In the genomic region with DNA sequence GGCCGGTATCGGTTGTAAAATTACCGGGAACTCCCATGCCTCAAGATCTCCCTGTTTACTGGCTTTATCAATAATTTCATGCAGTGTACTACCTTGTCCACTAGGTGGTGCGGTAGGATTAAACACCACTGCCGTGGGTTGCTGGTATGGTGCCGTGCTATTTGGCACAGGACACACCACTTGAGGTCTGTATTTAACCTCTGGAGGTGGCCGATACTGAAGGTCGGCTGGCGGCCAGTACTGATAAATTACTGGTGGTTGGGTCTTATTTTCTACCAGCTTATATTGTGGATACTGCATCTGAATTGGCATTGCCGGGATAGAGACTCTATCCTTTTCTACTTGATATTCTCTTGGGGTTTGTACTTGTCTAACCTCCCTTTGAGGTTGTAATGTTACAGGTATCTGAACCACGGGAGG, we compare ENCODE assay signal across 8 cellular contexts. TPM values are rescaled to one million over a fixed set of nuclear protein-coding genes. Genes with fewer than 3 reads are reported as not detected.
DNase-seq lines count a peak whose midpoint lies in the region; ATAC-seq and TF ChIP-seq lines count a peak whose summit lies in the region.

No MANE protein-coding gene starts in this region.

- H4K8ac ChIP-seq in neuronal stem cell (ENCODE audit: low read depth, low read length) = no peak overlapping the region

- H3K18ac ChIP-seq in neuronal stem cell (ENCODE audit: low read length) = no peak overlapping the region

- no peak overlapping the region for H3K4me3 Mint-ChIP-seq in activated T-helper 1 cell treated with anti-CD3 and anti-CD28 coated beads, Interleukin-12 subunit alpha, Interleukin-12 subunit beta, Interleukin-2, Interleukin-4 antibody, amounts not matched to agents 30 ng/mL and 10 ng/mL and 1 ng/mL, durations not matched to agents 14 hours and 24 hours and 36 hours

- H3K4me1 Mint-ChIP-seq in activated T-helper 1 cell treated with anti-CD3 and anti-CD28 coated beads, Interleukin-12 subunit alpha, Interleukin-12 subunit beta, Interleukin-2, Interleukin-4 antibody, amounts not matched to agents 30 ng/mL and 10 ng/mL and 1 ng/mL, durations not matched to agents 14 hours and 24 hours and 36 hours (ENCODE audit: low read depth) = peaks cover 19% of the 10 kb centered on the region

- H3K27me3 Mint-ChIP-seq in activated T-helper 1 cell treated with anti-CD3 and anti-CD28 coated beads, Interleukin-12 subunit alpha, Interleukin-12 subunit beta, Interleukin-2, Interleukin-4 antibody, amounts not matched to agents 30 ng/mL and 10 ng/mL and 1 ng/mL, durations not matched to agents 14 hours and 24 hours and 36 hours (ENCODE audit: insufficient read depth) = no peaks in the 10 kb centered on the region

- intact Hi-C loops in activated T-helper 1 cell treated with anti-CD3 and anti-CD28 coated beads, Interleukin-12 subunit alpha, Interleukin-12 subunit beta, Interleukin-2, Interleukin-4 antibody, amounts not matched to agents 30 ng/mL and 10 ng/mL and 1 ng/mL, durations not matched to agents 14 hours and 24 hours and 36 hours (cut with micrococcal nuclease) = loop anchor here (1.0 to 5.0 kb wide), 7 partner anchors 28 to 242 kb away; a partner anchor contains a TSS
- intact Hi-C loops in testis (cut with DNase I; ENCODE audit: low total_unique reads) = loop anchor here (10.0 kb wide), 1 partner anchor 243 kb away; no protein-coding TSS in a partner anchor

- H3K4me3 ChIP-seq in MG63 (no peak overlapping the region), fibroblast of the aortic adventitia (ENCODE audit: low read depth, low read length) (no peak overlapping the region), neuronal stem cell (ENCODE audit: low read length in 2 of 2) (no peak overlapping the region), testis (no peak overlapping the region)

- no peaks in the 10 kb centered on the region for H3K36me3 ChIP-seq in MG63
- H3K36me3 ChIP-seq in neuronal stem cell (replicated peaks in 1 of 2; ENCODE audit: control insufficient read depth in 2 of 2, insufficient read depth in 2 of 2, low read length in 2 of 2) = no peaks in the 10 kb centered on the region
- H3K36me3 ChIP-seq in testis (ENCODE audit: low read depth, missing control alignments) = no peaks in the 10 kb centered on the region

- H2BK120ac ChIP-seq in neuronal stem cell (ENCODE audit: low read depth, low read length) = no peak overlapping the region

- no peak overlapping the region for H3K27ac Mint-ChIP-seq in activated T-helper 1 cell treated with anti-CD3 and anti-CD28 coated beads, Interleukin-12 subunit alpha, Interleukin-12 subunit beta, Interleukin-2, Interleukin-4 antibody, amounts not matched to agents 30 ng/mL and 10 ng/mL and 1 ng/mL, durations not matched to agents 14 hours and 24 hours and 36 hours

- DNase-seq in AG20443 (ENCODE audit: low spot score) (peak; percentile 75), MG63 (peak; percentile 53), RKO (ENCODE audit: low spot score) (peak; percentile 88), fibroblast of the aortic adventitia (ENCODE audit: low read depth) (peak; percentile 91), neuronal stem cell (ENCODE audit: low spot score) (peak; percentile 83), testis (peak; percentile 90)
- DNase-seq in activated T-helper 1 cell treated with anti-CD3 and anti-CD28 coated beads, Interleukin-12 subunit alpha, Interleukin-12 subunit beta, Interleukin-2, Interleukin-4 antibody, amounts not matched to agents 30 ng/mL and 10 ng/mL and 1 ng/mL, durations not matched to agents 14 hours and 24 hours and 36 hours (ENCODE audit: low spot score) = peak; percentile 72

- H3K9me3 ChIP-seq in MG63 = no peaks in the 10 kb centered on the region
- no peaks in the 10 kb centered on the region for H3K9me3 ChIP-seq in neuronal stem cell (replicated peaks in 1 of 2; ENCODE audit: control insufficient read depth in 2 of 2, insufficient read depth in 1 of 2, low read depth in 1 of 2, low read length in 2 of 2)
- H3K9me3 ChIP-seq in testis = no peaks in the 10 kb centered on the region

- no peak overlapping the region for H4K91ac ChIP-seq in neuronal stem cell (ENCODE audit: low read depth, low read length, poor library complexity)

- WGBS in neuronal stem cell (ENCODE audit: extremely low coverage in 2 of 2, insufficient read length in 2 of 2, insufficient replicate concordance in 1 of 2), 2 donors = no CpG with 5 or more reads among the region's 11 CpGs
- WGBS in testis, 2 donors = 5 to 8% methylated on average over 11 of the region's 11 CpGs

- H2BK15ac ChIP-seq in neuronal stem cell (ENCODE audit: low read length) = no peak overlapping the region

- no peak for TF ChIP-seq POLR2A in testis (IDR thresholded peaks at IDR 0.05)

- TF ChIP-seq CTCF in fibroblast of the aortic adventitia (IDR thresholded peaks at IDR 0.05; ENCODE audit: insufficient read depth, low read length) (peak; percentile 72), testis (IDR thresholded peaks at IDR 0.05) (peak; percentile 92 to 97 (median 95))

- H3K9ac ChIP-seq in neuronal stem cell (ENCODE audit: low read depth, low read length, poor library complexity) = no peak overlapping the region

- H2BK5ac ChIP-seq in neuronal stem cell (ENCODE audit: low read length) = no peak overlapping the region

- no peak overlapping the region for H3K4ac ChIP-seq in neuronal stem cell (ENCODE audit: low read length)

- no peak overlapping the region for H2AK5ac ChIP-seq in neuronal stem cell (ENCODE audit: low read depth, low read length)

- H3K4me2 ChIP-seq in neuronal stem cell (ENCODE audit: insufficient read depth, low read length, poor library complexity, severe bottlenecking) = no peak overlapping the region

- H3K27ac ChIP-seq in neuronal stem cell (replicated peaks; ENCODE audit: low read length) (no peak overlapping the region), testis (peak overlapping the region in 1 of 2 donors; percentile 87)

- no peaks in the 10 kb centered on the region for H3K36me3 Mint-ChIP-seq in activated T-helper 1 cell treated with anti-CD3 and anti-CD28 coated beads, Interleukin-12 subunit alpha, Interleukin-12 subunit beta, Interleukin-2, Interleukin-4 antibody, amounts not matched to agents 30 ng/mL and 10 ng/mL and 1 ng/mL, durations not matched to agents 14 hours and 24 hours and 36 hours (ENCODE audit: low read depth)

- no peak overlapping the region for H3K14ac ChIP-seq in neuronal stem cell (ENCODE audit: low read length)

- peak overlapping the region; percentile 80 for H2AFZ ChIP-seq in neuronal stem cell (ENCODE audit: low read length)

- H2BK12ac ChIP-seq in neuronal stem cell (ENCODE audit: low read length) = no peak overlapping the region

- H3K23ac ChIP-seq in neuronal stem cell (ENCODE audit: low read depth, low read length, poor library complexity) = no peak overlapping the region

- peak; percentile 73 for ATAC-seq in GM19463 (IDR thresholded peaks at IDR 0.05; ENCODE audit: unreplicated experiment)

- H3K79me1 ChIP-seq in neuronal stem cell (ENCODE audit: low read depth, low read length) = no peaks in the 10 kb centered on the region

- H3K27me3 ChIP-seq in MG63 = no peaks in the 10 kb centered on the region
- H3K27me3 ChIP-seq in neuronal stem cell (ENCODE audit: control insufficient read depth in 3 of 3, insufficient read depth in 3 of 3, low read depth in 1 of 3, low read length in 3 of 3) = no peaks in the 10 kb centered on the region
- no peaks in the 10 kb centered on the region for H3K27me3 ChIP-seq in testis

- H3K4me1 ChIP-seq in neuronal stem cell (ENCODE audit: control insufficient read depth in 2 of 2, insufficient read depth in 1 of 2, low read depth in 1 of 2, low read length in 2 of 2) = peaks cover 3 to 7% of the 10 kb centered on the region in 2 donors
- H3K4me1 ChIP-seq in testis = peaks cover 24% of the 10 kb centered on the region

- no peaks in the 10 kb centered on the region for H3K9me3 Mint-ChIP-seq in activated T-helper 1 cell treated with anti-CD3 and anti-CD28 coated beads, Interleukin-12 subunit alpha, Interleukin-12 subunit beta, Interleukin-2, Interleukin-4 antibody, amounts not matched to agents 30 ng/mL and 10 ng/mL and 1 ng/mL, durations not matched to agents 14 hours and 24 hours and 36 hours

RNA-seq across cellular contexts. Expression of a gene that starts 14.3 kb away (rescaled TPM):
- total RNA-seq in MG63 (2014; rRNA removed; shearing (Covaris generic); ENCODE audit: low replicate concordance) = not detected in 2 replicates
- total RNA-seq in activated T-helper 1 cell treated with anti-CD3 and anti-CD28 coated beads, Interleukin-12 subunit alpha, Interleukin-12 subunit beta, Interleukin-2, Interleukin-4 antibody, amounts not matched to agents 30 ng/mL and 10 ng/mL and 1 ng/mL, durations not matched to agents 14 hours and 24 hours and 36 hours = not detected in 2 replicates
- total RNA-seq in fibroblast of the aortic adventitia (ENCODE audit: low replicate concordance) (not detected in 2 replicates), testis (under 1 TPM in 1 of 2 donors, not detected in 1; 0.56 TPM)
- polyA plus RNA-seq in neuronal stem cell (2013, experiment 1 of 2) = not detected
- polyA plus RNA-seq in neuronal stem cell (2013, experiment 2 of 2) = not detected
- polyA plus RNA-seq in testis (ENCODE audit: insufficient read depth, low read depth, low replicate concordance) = not detected

RNA-seq across cellular contexts. Expression of a gene that starts 22.1 kb away (rescaled TPM):
- total RNA-seq in MG63 (2014; rRNA removed; shearing (Covaris generic); ENCODE audit: low replicate concordance) = 73.0 and 90.1 TPM in 2 replicates
- total RNA-seq in activated T-helper 1 cell treated with anti-CD3 and anti-CD28 coated beads, Interleukin-12 subunit alpha, Interleukin-12 subunit beta, Interleukin-2, Interleukin-4 antibody, amounts not matched to agents 30 ng/mL and 10 ng/mL and 1 ng/mL, durations not matched to agents 14 hours and 24 hours and 36 hours = 179 TPM in 2 replicates
- 74.7 and 102 TPM in 2 replicates for total RNA-seq in fibroblast of the aortic adventitia (ENCODE audit: low replicate concordance)
- polyA plus RNA-seq in neuronal stem cell (2013, experiment 1 of 2) = 69.1 TPM
- 69.7 TPM for polyA plus RNA-seq in neuronal stem cell (2013, experiment 2 of 2)
- total RNA-seq in testis = 10 to 100 TPM; 62.6 to 66.8 TPM
- 51.4 TPM for polyA plus RNA-seq in testis (ENCODE audit: insufficient read depth, low read depth, low replicate concordance)

RNA-seq across cellular contexts. Expression of a gene that starts 27.7 kb away (rescaled TPM):
- total RNA-seq in MG63 (2014; rRNA removed; shearing (Covaris generic); ENCODE audit: low replicate concordance) = 25.2 and 27.2 TPM in 2 replicates
- total RNA-seq in activated T-helper 1 cell treated with anti-CD3 and anti-CD28 coated beads, Interleukin-12 subunit alpha, Interleukin-12 subunit beta, Interleukin-2, Interleukin-4 antibody, amounts not matched to agents 30 ng/mL and 10 ng/mL and 1 ng/mL, durations not matched to agents 14 hours and 24 hours and 36 hours = 47.2 and 49.2 TPM in 2 replicates
- total RNA-seq in fibroblast of the aortic adventitia (ENCODE audit: low replicate concordance) = 23.2 and 45.6 TPM in 2 replicates
- 39.7 TPM for polyA plus RNA-seq in neuronal stem cell (2013, experiment 1 of 2)
- polyA plus RNA-seq in neuronal stem cell (2013, experiment 2 of 2) = 39.2 TPM
- total RNA-seq in testis = 10 to 100 TPM; 40.4 to 46.7 TPM
- polyA plus RNA-seq in testis (ENCODE audit: insufficient read depth, low read depth, low replicate concordance) = 74.8 TPM

RNA-seq across cellular contexts. Expression of a gene that starts 59.0 kb away (rescaled TPM):
- total RNA-seq in MG63 (2014; rRNA removed; shearing (Covaris generic); ENCODE audit: low replicate concordance) = not detected in 2 replicates
- total RNA-seq in activated T-helper 1 cell treated with anti-CD3 and anti-CD28 coated beads, Interleukin-12 subunit alpha, Interleukin-12 subunit beta, Interleukin-2, Interleukin-4 antibody, amounts not matched to agents 30 ng/mL and 10 ng/mL and 1 ng/mL, durations not matched to agents 14 hours and 24 hours and 36 hours = 0.54 and 0.60 TPM in 2 replicates
- total RNA-seq in fibroblast of the aortic adventitia (ENCODE audit: low replicate concordance) (0.25 and 0.36 TPM in 2 replicates), testis (1 to 10 TPM in 1 of 2 donors, under 1 TPM in 1; 0.31 to 1.7 TPM)
- polyA plus RNA-seq in neuronal stem cell (2013, experiment 1 of 2) = 0.52 TPM
- polyA plus RNA-seq in neuronal stem cell (2013, experiment 2 of 2) = 0.55 TPM
- polyA plus RNA-seq in testis (ENCODE audit: insufficient read depth, low read depth, low replicate concordance) = 0.83 TPM
